In genomic region chr5:132408456-132408855, GRCh38 we compare ENCODE assay signal across 15 cellular contexts. TPM values are rescaled to one million over a fixed set of nuclear protein-coding genes. Genes with fewer than 3 reads are reported as not detected.
A peak's percentile ranks its signal among the peaks of the same experiment; 100 is the strongest.
DNase-seq lines count a peak whose midpoint lies in the region; ATAC-seq, FAIRE-seq and TF ChIP-seq lines count a peak whose summit lies in the region.
"Had no signal": no experiment of that assay in that cellular context is flagged by ENCODE, and none has a peak within 500 bp of the region (broad histone marks: within the 10 kb centered on the region; RNA-seq: fewer than 3 reads in every experiment).

No MANE protein-coding gene starts in this region.

- FAIRE-seq in H54 (lab: Jason Lieb, UNC), result no peak
- FAIRE-seq: G401.6 had no signal

- H3K36me3 Mint-ChIP-seq in CD4-positive, alpha-beta T cell (ENCODE audit: low read depth), result peaks cover 28% of the 10 kb centered on the region
- no peaks in the 10 kb centered on the region for H3K36me3 Mint-ChIP-seq in stimulated activated memory B cell treated with anti-CD40 and anti-IgM and Interleukin-4, amounts not matched to agents 10 μg/mL and 1 μg/mL and 100 μg/mL, for 72 hours

- H3K79me2 ChIP-seq in GM23248 (ENCODE audit: insufficient read depth), result peaks cover 23% of the 10 kb centered on the region; the same call in 1 of the 2 replicates

- peaks cover 17% of the 10 kb centered on the region for H3K4me1 ChIP-seq in GM23248 (ENCODE audit: insufficient read depth)

- no peak overlapping the region for H3K9ac ChIP-seq in GM23248

- H3K4me2 ChIP-seq in GM23248 (ENCODE audit: unreplicated experiment), result no peak overlapping the region

- TF ChIP-seq CTCF in CD4-positive, alpha-beta T cell (IDR thresholded peaks at IDR 0.05), result no peak

- H3K27me3 ChIP-seq in CD4-positive, alpha-beta T cell (ENCODE audit: control insufficient read depth, insufficient read depth, low read length), result no peaks in the 10 kb centered on the region
- no peaks in the 10 kb centered on the region for H3K27me3 ChIP-seq in GM23248 (replicated peaks; ENCODE audit: insufficient read depth)
- H3K27me3 ChIP-seq: body of pancreas, neutrophil had no signal

- no peak for ATAC-seq in CD4-positive, alpha-beta T cell (ENCODE audit: poor library complexity)
- ATAC-seq in stimulated activated memory B cell treated with anti-CD40 and anti-IgM and Interleukin-4, amounts not matched to agents 10 μg/mL and 1 μg/mL and 100 μg/mL, for 72 hours, result no peak
- ATAC-seq: body of pancreas; lower lobe of right lung; stimulated activated naive CD8-positive, alpha-beta T cell treated with anti-CD3 and anti-CD28 coated beads, Interleukin-15, Interleukin-2, amounts not matched to agents 100 U/mL and 50 U/mL, for 24 hours had no signal

- H4K20me1 ChIP-seq in GM23248 (ENCODE audit: insufficient read depth), result no peaks in the 10 kb centered on the region

- H3K27me3 Mint-ChIP-seq in CD4-positive, alpha-beta T cell, result no peaks in the 10 kb centered on the region
- no peaks in the 10 kb centered on the region for H3K27me3 Mint-ChIP-seq in stimulated activated memory B cell treated with anti-CD40 and anti-IgM and Interleukin-4, amounts not matched to agents 10 μg/mL and 1 μg/mL and 100 μg/mL, for 72 hours

- no peaks in the 10 kb centered on the region for H3K36me3 ChIP-seq in KOPT-K1 (ENCODE audit: insufficient read depth, low read length)
- H3K36me3 ChIP-seq in GM23248 (ENCODE audit: low read depth), result no peaks in the 10 kb centered on the region
- H3K36me3 ChIP-seq: lower lobe of right lung, neutrophil had no signal

- CTCF ChIA-PET in CD4-positive, alpha-beta T cell (lab: Charles Lee), result interaction anchor here (0.8 to 1.4 kb wide), 4 partner anchors 13 to 92 kb away, joined by 3 to 6 read pairs (median 4); no protein-coding TSS in a partner anchor

- no peaks in the 10 kb centered on the region for H3K9me2 ChIP-seq in GM23248 (ENCODE audit: insufficient read depth)

- peaks cover 83% of the 10 kb centered on the region for H3K4me1 Mint-ChIP-seq in CD4-positive, alpha-beta T cell (ENCODE audit: low read depth)
- peaks cover 39% of the 10 kb centered on the region for H3K4me1 Mint-ChIP-seq in stimulated activated memory B cell treated with anti-CD40 and anti-IgM and Interleukin-4, amounts not matched to agents 10 μg/mL and 1 μg/mL and 100 μg/mL, for 72 hours

- peaks cover 9% of the 10 kb centered on the region; the same call in 1 of the 2 replicates for H3F3A ChIP-seq in GM23248 (ENCODE audit: insufficient read depth)

- H3K27ac Mint-ChIP-seq in CD4-positive, alpha-beta T cell, result peak overlapping the region; percentile 98
- H3K27ac Mint-ChIP-seq in stimulated activated memory B cell treated with anti-CD40 and anti-IgM and Interleukin-4, amounts not matched to agents 10 μg/mL and 1 μg/mL and 100 μg/mL, for 72 hours, result peak overlapping the region; percentile 98

- no peak overlapping the region for H3K4me3 ChIP-seq in GM23248
- H3K4me3 ChIP-seq: body of pancreas, lower lobe of right lung had no signal

- H3K9me3 Mint-ChIP-seq in CD4-positive, alpha-beta T cell, result no peaks in the 10 kb centered on the region
- no peaks in the 10 kb centered on the region for H3K9me3 Mint-ChIP-seq in stimulated activated memory B cell treated with anti-CD40 and anti-IgM and Interleukin-4, amounts not matched to agents 10 μg/mL and 1 μg/mL and 100 μg/mL, for 72 hours
- H3K9me3 Mint-ChIP-seq: activated CD4-positive, alpha-beta T cell treated with anti-CD3 and anti-CD28 coated beads, Interleukin-2, amount 10 ng/mL, durations not matched to agents 24 days and 14 days had no signal

- TF ChIP-seq POLR2A in H54 (IDR thresholded peaks at IDR 0.05; ENCODE audit: low read depth, low read length), result no peak

- intact Hi-C loops in CD4-positive, alpha-beta T cell (cut with DNase I, micrococcal nuclease), result no loop called here

- H3K27ac ChIP-seq in CD4-positive, alpha-beta T cell (ENCODE audit: low read depth, low read length), result peak overlapping the region; percentile 98
- H3K27ac ChIP-seq in KOPT-K1 (ENCODE audit: low read depth, low read length, poor library complexity, severe bottlenecking) (peak overlapping the region; percentile 98), GM23248 (no peak overlapping the region)
- H3K27ac ChIP-seq: neutrophil had no signal

- no peak for DNase-seq in CD4-positive, alpha-beta T cell
- DNase-seq in islet precursor cell (peak; percentile 12), H54 (ENCODE audit: insufficient read length, low spot score) (no peak), AML-193 (lab: John Stamatoyannopoulos, UW) (no peak), GM23248 (no peak)
- DNase-seq: activated CD4-positive, alpha-beta T cell treated with anti-CD3 and anti-CD28 coated beads, Interleukin-2, amount 10 ng/mL, durations not matched to agents 24 days and 14 days; activated effector memory CD4-positive, alpha-beta T cell treated with anti-CD3 and anti-CD28 coated beads, Interleukin-2, amount 50 U/mL, for 16 hours; body of pancreas; lower lobe of right lung; NCI-H82; stimulated activated naive CD8-positive, alpha-beta T cell treated with anti-CD3 and anti-CD28 coated beads, Interleukin-15, Interleukin-2, amounts not matched to agents 100 U/mL and 50 U/mL, for 24 hours had no signal

- POLR2A ChIA-PET in CD4-positive, alpha-beta T cell (lab: Charles Lee), result interaction anchor here (7.8 to 8.6 kb wide), 2 partner anchors 71 to 85 kb away, joined by 168 to 446 read pairs; partner anchors contain the start of gene IRF1

- 82 to 85% methylated on average over 6 of the region's 6 CpGs for WGBS in GM23248 (ENCODE audit: low coverage in 1 of 2, low lambda C conversion rate in 2 of 2, missing lambda C conversion rate in 2 of 2), 2 experiments

- no peak overlapping the region for H2AFZ ChIP-seq in GM23248

- H3K9me3 ChIP-seq in CD4-positive, alpha-beta T cell (ENCODE audit: control insufficient read depth, low read length), result no peaks in the 10 kb centered on the region
- no peaks in the 10 kb centered on the region for H3K9me3 ChIP-seq in KOPT-K1 (ENCODE audit: insufficient read depth, low read length, poor library complexity, severe bottlenecking)
- H3K9me3 ChIP-seq in GM23248 (ENCODE audit: low read depth), result no peaks in the 10 kb centered on the region
- H3K9me3 ChIP-seq: body of pancreas, lower lobe of right lung, neutrophil had no signal

- H3K4me3 Mint-ChIP-seq in CD4-positive, alpha-beta T cell, result peak overlapping the region; percentile 49
- no peak overlapping the region for H3K4me3 Mint-ChIP-seq in stimulated activated memory B cell treated with anti-CD40 and anti-IgM and Interleukin-4, amounts not matched to agents 10 μg/mL and 1 μg/mL and 100 μg/mL, for 72 hours

- in situ Hi-C loops in GM23248 (cut with MboI), result no loop called here

RNA-seq across cellular contexts. Expression of gene SLC22A5, which starts 38.9 kb away (rescaled TPM):
- 1 to 10 TPM; 4.3 to 4.5 TPM for total RNA-seq in CD4-positive, alpha-beta T cell
- 1.9 and 3.0 TPM in 2 replicates for total RNA-seq in GM23248 (2014; rRNA removed; shearing (Covaris generic))
- 1.7 and 2.4 TPM in 2 replicates for polyA plus RNA-seq in GM23248 (2016; fragmentation: Nextera tagmentation; extraction: Ambion mirVana)
